In the genomic region with DNA sequence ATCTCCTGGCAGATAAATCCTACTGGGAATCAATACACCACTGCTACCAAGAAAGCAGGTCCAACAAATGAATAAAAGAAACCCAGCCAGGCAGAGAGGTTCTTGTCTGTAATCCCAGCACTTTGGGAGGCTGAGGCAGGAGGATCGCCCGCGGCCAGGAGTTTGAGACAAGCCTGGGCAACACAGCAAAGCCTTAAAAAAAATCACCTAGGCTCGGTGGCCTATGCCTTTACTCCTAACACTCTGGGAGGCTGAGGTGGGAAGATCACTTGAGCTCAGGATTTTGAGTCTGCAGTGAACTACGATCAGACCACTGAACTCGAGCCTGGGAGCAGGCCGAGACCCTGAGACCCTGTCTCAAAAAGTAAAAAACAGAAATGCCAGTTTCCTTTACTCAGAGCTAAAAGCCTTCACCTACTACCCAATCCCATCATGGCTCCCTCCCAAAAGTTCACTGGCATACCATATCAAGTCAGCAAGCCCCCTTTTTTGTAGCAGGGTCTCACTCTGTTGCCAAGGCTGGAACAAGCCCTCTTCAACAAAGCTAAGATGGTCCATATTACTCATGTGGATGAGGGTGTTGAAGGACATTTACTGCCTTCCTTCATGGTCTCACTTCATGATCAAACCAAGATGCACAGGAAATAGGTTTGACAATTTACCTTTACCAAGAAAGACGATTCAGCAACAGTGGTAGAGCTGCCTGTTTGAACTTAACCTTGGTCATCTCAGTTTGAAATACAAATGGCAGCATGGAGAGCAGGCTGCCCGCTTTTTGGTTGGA, we compare ENCODE assay signal across 10 cellular contexts. TPM values are rescaled to one million over a fixed set of nuclear protein-coding genes. Genes with fewer than 3 reads are reported as not detected.
A peak's percentile ranks its signal among the peaks of the same experiment; 100 is the strongest.
DNase-seq lines count a peak whose midpoint lies in the region; ATAC-seq and TF ChIP-seq lines count a peak whose summit lies in the region.
"Had no signal": no experiment of that assay in that cellular context is flagged by ENCODE, and none has a peak within 500 bp of the region (broad histone marks: within the 10 kb centered on the region; RNA-seq: fewer than 3 reads in every experiment).

No MANE protein-coding gene starts in this region.

- H3K27me3 ChIP-seq in Caco-2 (replicated peaks; ENCODE audit: control insufficient read depth, insufficient read depth, low read length) (no peaks in the 10 kb centered on the region), Loucy (ENCODE audit: insufficient read depth, low read length, poor library complexity, severe bottlenecking) (peaks cover 13% of the 10 kb centered on the region), brain microvascular endothelial cell (replicated peaks) (no peaks in the 10 kb centered on the region)
- H3K27me3 ChIP-seq: SJCRH30 had no signal

- H3K27ac Mint-ChIP-seq in Caco-2 (ENCODE audit: unreplicated experiment) (peak overlapping the region; percentile 83), MCF 10A (ENCODE audit: low read depth, unreplicated experiment) (peak overlapping the region; percentile 98), nephron progenitor cell (peak overlapping the region; percentile 19)

- 0 out of 2 replicates have a peak, but pooled peaks cover 2% of the 10 kb centered on the region for H3K36me3 ChIP-seq in Caco-2 (ENCODE audit: control insufficient read depth, insufficient read depth, low read length)
- peaks cover 4% of the 10 kb centered on the region; the same call in 1 of the 2 replicates for H3K36me3 ChIP-seq in Loucy (ENCODE audit: insufficient read depth, low read length)
- peaks cover 4% of the 10 kb centered on the region for H3K36me3 ChIP-seq in brain microvascular endothelial cell (replicated peaks)

- H3F3A ChIP-seq in Loucy (ENCODE audit: low read depth) = peaks cover 6% of the 10 kb centered on the region

- H3K4me3 Mint-ChIP-seq in Caco-2 (ENCODE audit: unreplicated experiment) = peak overlapping the region; percentile 55
- H3K4me3 Mint-ChIP-seq in MCF 10A (ENCODE audit: unreplicated experiment) = peak overlapping the region; percentile 44
- H3K4me3 Mint-ChIP-seq in nephron progenitor cell = peak overlapping the region; percentile 15

- DNase-seq in Caco-2 = no peak
- DNase-seq in MCF 10A (ENCODE audit: unreplicated experiment) = no peak
- no peak for DNase-seq in nephron progenitor cell
- no peak for DNase-seq in brain microvascular endothelial cell
- DNase-seq in NCI-H748 treated with DMSO at 0.1 percent for 48 hours (lab: John Stamatoyannopoulos, UW) = no peak

- H2AFZ ChIP-seq in Loucy (ENCODE audit: low read length) = no peak overlapping the region

- peak overlapping the region; percentile 97 for H3K4me2 ChIP-seq in Loucy (ENCODE audit: low read depth, low read length, poor library complexity, severe bottlenecking)

- peaks cover 100% of the 10 kb centered on the region for H3K79me2 ChIP-seq in Loucy (ENCODE audit: insufficient read depth, low read length)

- in situ Hi-C loops in brain microvascular endothelial cell (cut with HindIII; ENCODE audit: low pct_ligation_motif_present, low sequenced_read_pairs) = no loop called here

- ATAC-seq in HG03520 (IDR thresholded peaks at IDR 0.05; ENCODE audit: unreplicated experiment) (no peak), HG03280 (IDR thresholded peaks at IDR 0.05; ENCODE audit: unreplicated experiment) (no peak)

- no peaks in the 10 kb centered on the region for H3K9me3 Mint-ChIP-seq in Caco-2 (ENCODE audit: unreplicated experiment)
- H3K9me3 Mint-ChIP-seq in MCF 10A (ENCODE audit: unreplicated experiment) = no peaks in the 10 kb centered on the region
- peaks cover 4% of the 10 kb centered on the region for H3K9me3 Mint-ChIP-seq in nephron progenitor cell

- CTCF ChIA-PET in Caco-2 (lab: Charles Lee) = no interaction called here
- CTCF ChIA-PET in MCF 10A (lab: Yijun Ruan, JAX) = interaction anchor here (0.6 to 4.6 kb wide), 11 partner anchors 14 to 1666 kb away, joined by 3 to 23 read pairs (median 3); no protein-coding TSS in a partner anchor

- H3K36me3 Mint-ChIP-seq in Caco-2 (ENCODE audit: insufficient read depth, unreplicated experiment) (peaks cover 99% of the 10 kb centered on the region), MCF 10A (ENCODE audit: insufficient read depth, unreplicated experiment) (peaks cover 57% of the 10 kb centered on the region), nephron progenitor cell (ENCODE audit: low read depth) (peaks cover 64% of the 10 kb centered on the region)

- H3K4me3 ChIP-seq in Caco-2 (ENCODE audit: low read depth, low read length) = no peak overlapping the region
- peak overlapping the region; percentile 91 for H3K4me3 ChIP-seq in Loucy (ENCODE audit: low read length, poor library complexity, severe bottlenecking)
- H3K4me3 ChIP-seq in brain microvascular endothelial cell (ENCODE audit: low read depth, low read length) = no peak overlapping the region
- H3K4me3 ChIP-seq: SJCRH30 had no signal

- H3K27me3 Mint-ChIP-seq in Caco-2 (ENCODE audit: insufficient read depth, unreplicated experiment) = no peaks in the 10 kb centered on the region
- H3K27me3 Mint-ChIP-seq in MCF 10A (ENCODE audit: insufficient read depth, unreplicated experiment) = no peaks in the 10 kb centered on the region
- H3K27me3 Mint-ChIP-seq in nephron progenitor cell (ENCODE audit: low read depth, poor library complexity) = peaks cover 3% of the 10 kb centered on the region

- TF ChIP-seq CTCF in Caco-2 (IDR thresholded peaks at IDR 0.05; ENCODE audit: insufficient read depth in 1 of 2, low read depth in 1 of 2, low read length in 1 of 2, severe bottlenecking in 1 of 2, unreplicated experiment in 1 of 2) (no peak), Loucy (conservative IDR thresholded peaks at IDR 0.05; ENCODE audit: low read length) (no peak), MCF 10A (IDR thresholded peaks at IDR 0.05; ENCODE audit: unreplicated experiment) (no peak), nephron progenitor cell (IDR thresholded peaks at IDR 0.05) (no peak), brain microvascular endothelial cell (IDR thresholded peaks at IDR 0.05; ENCODE audit: low read depth, low read length, missing control alignments) (no peak)

- peaks cover 89% of the 10 kb centered on the region for H4K20me1 ChIP-seq in Loucy (ENCODE audit: insufficient read depth, low read length, poor library complexity, severe bottlenecking)

- H3K4me1 ChIP-seq in Caco-2 = peaks cover 79% of the 10 kb centered on the region
- H3K4me1 ChIP-seq in Loucy (ENCODE audit: insufficient read depth, low read length, poor library complexity, severe bottlenecking) = peaks cover 70% of the 10 kb centered on the region

- H3K4me1 Mint-ChIP-seq in Caco-2 (ENCODE audit: low read depth, unreplicated experiment) = peaks cover 58% of the 10 kb centered on the region
- peaks cover 57% of the 10 kb centered on the region for H3K4me1 Mint-ChIP-seq in MCF 10A (ENCODE audit: insufficient read depth, unreplicated experiment)
- peaks cover 75% of the 10 kb centered on the region for H3K4me1 Mint-ChIP-seq in nephron progenitor cell

- intact Hi-C loops in Caco-2 (cut with micrococcal nuclease; ENCODE audit: unreplicated experiment) (no loop called here), MCF 10A (cut with micrococcal nuclease) (no loop called here)

- peak overlapping the region; percentile 99 for H3K9ac ChIP-seq in Loucy (ENCODE audit: low read depth, low read length, poor library complexity, severe bottlenecking)
- H3K9ac ChIP-seq: KMS-11 had no signal

- POLR2A ChIA-PET in Caco-2 (lab: Charles Lee) (no interaction called here), MCF 10A (lab: Yijun Ruan, JAX) (interaction anchor here (0.7 to 10.7 kb wide), 12 partner anchors 9 to 544 kb away, joined by 3 to 167 read pairs (median 4); partner anchors contain the start of genes DSTN, SEC23B and ZNF133)

- no peaks in the 10 kb centered on the region for H3K9me3 ChIP-seq in Caco-2
- no peaks in the 10 kb centered on the region for H3K9me3 ChIP-seq in Loucy (ENCODE audit: insufficient read depth, low read depth, low read length)
- H3K9me3 ChIP-seq: SJCRH30 had no signal

- BruUV-seq in Caco-2 (replicated peaks; lab: Mats Ljungman, UMichigan) (no TSS peak), MCF 10A (replicated peaks; lab: Mats Ljungman, UMichigan) (no TSS peak)

- H3K27ac ChIP-seq in brain microvascular endothelial cell = no peak overlapping the region
- H3K27ac ChIP-seq: KMS-11, SJCRH30 had no signal

- H3K9me2 ChIP-seq in Loucy (replicated peaks; ENCODE audit: low read depth, low read length) = no peaks in the 10 kb centered on the region

RNA-seq across cellular contexts. Expression of gene SNX5, which starts 5.3 kb away (rescaled TPM):
- total RNA-seq in Caco-2 (2022) (275 and 299 TPM in 2 replicates), MCF 10A (2022) (108 and 170 TPM in 2 replicates)

RNA-seq across cellular contexts. Expression of gene MGME1, which starts 5.5 kb away (rescaled TPM):
- 44.3 and 50.5 TPM in 2 replicates for total RNA-seq in Caco-2 (2022)
- 18.0 and 24.0 TPM in 2 replicates for total RNA-seq in MCF 10A (2022)

Comparison
In these comparisons a context has a peak if more than half of its experiments do, and no peak if none do; other contexts are left out.
1. H3K27ac Mint-ChIP-seq: peak in every context shown above with its lines; median percentile 98 in MCF 10A; 83 in Caco-2; 19 in nephron progenitor cell.